In the genomic region with DNA sequence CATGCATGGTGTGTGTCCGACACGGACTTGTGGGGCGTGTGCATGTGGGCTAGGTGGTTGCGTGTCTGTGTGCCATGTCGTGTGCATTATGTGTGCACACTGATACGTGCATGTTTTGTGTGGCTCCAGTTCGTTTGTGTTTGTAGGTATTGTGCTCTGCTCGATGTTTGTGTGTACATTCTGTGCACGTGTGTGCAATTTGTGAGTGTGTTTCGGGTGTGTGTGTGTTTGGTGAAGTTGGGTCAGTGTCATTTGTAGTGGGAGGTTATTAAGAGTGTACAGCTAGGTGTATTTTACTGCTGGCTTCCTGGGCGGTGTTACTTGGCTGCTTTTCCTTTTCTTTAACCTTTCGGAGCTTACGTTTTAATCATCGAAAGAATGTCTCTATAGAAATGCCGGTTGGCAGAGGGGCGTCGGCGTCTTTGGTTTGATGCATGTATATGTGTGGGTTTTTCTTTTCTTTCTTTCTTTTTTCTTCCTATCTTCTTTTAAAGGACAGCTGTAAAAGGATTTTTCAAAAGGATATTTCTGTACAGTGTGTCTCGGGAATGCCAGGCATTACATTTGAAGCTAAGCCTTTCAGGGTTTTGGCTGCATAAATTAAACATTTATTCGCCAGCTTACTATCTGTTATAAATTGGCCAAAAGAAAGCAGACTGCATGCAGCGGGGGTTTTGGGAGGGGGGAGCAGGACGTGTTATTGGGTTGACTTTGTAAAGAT, we compare ENCODE assay signal across 8 cellular contexts. TPM values are rescaled to one million over a fixed set of nuclear protein-coding genes. Genes with fewer than 3 reads are reported as not detected.
DNase-seq lines count a peak whose midpoint lies in the region; ATAC-seq and TF ChIP-seq lines count a peak whose summit lies in the region.

No MANE protein-coding gene starts in this region.

- no peaks in the 10 kb centered on the region for H3K9me3 ChIP-seq in ES-I3 (ENCODE audit: control insufficient read depth, insufficient read depth, low read length)
- H3K9me3 ChIP-seq in prostate gland = no peaks in the 10 kb centered on the region
- no peaks in the 10 kb centered on the region for H3K9me3 ChIP-seq in SJCRH30 (replicated peaks)
- H3K9me3 ChIP-seq in naive thymus-derived CD4-positive, alpha-beta T cell (ENCODE audit: control insufficient read depth in 2 of 3, low read length in 3 of 3) = no peaks in the 10 kb centered on the region

- H3K36me3 ChIP-seq in ES-I3 (ENCODE audit: insufficient read depth, low read length) (no peaks in the 10 kb centered on the region), prostate gland (no peaks in the 10 kb centered on the region), SJCRH30 (no peaks in the 10 kb centered on the region)
- no peaks in the 10 kb centered on the region for H3K36me3 ChIP-seq in naive thymus-derived CD4-positive, alpha-beta T cell (ENCODE audit: control insufficient read depth in 2 of 3, insufficient read depth in 3 of 3, low read length in 3 of 3)

- H3K4me3 ChIP-seq in prostate gland (peak overlapping the region; percentile 57 to 63), SJCRH30 (no peak overlapping the region)
- no peak overlapping the region for H3K4me3 ChIP-seq in naive thymus-derived CD4-positive, alpha-beta T cell (ENCODE audit: low read length)

- H3K27ac Mint-ChIP-seq in naive thymus-derived CD4-positive, alpha-beta T cell = no peak overlapping the region
- no peak overlapping the region for H3K27ac Mint-ChIP-seq in naive thymus-derived CD8-positive, alpha-beta T cell

- no peaks in the 10 kb centered on the region for H3K27me3 ChIP-seq in prostate gland (replicated peaks; ENCODE audit: insufficient read depth)
- peaks cover 13% of the 10 kb centered on the region for H3K27me3 ChIP-seq in SJCRH30
- peaks cover 0 to 3% of the 10 kb centered on the region in 2 donors for H3K27me3 ChIP-seq in naive thymus-derived CD4-positive, alpha-beta T cell (ENCODE audit: control insufficient read depth in 2 of 2, insufficient read depth in 2 of 2, low read length in 2 of 2)

- peaks cover 0 to 4% (median 3%) of the 10 kb centered on the region in 5 donors for H3K36me3 Mint-ChIP-seq in naive thymus-derived CD4-positive, alpha-beta T cell
- peaks cover 0 to 6% (median 2%) of the 10 kb centered on the region in 3 donors for H3K36me3 Mint-ChIP-seq in naive thymus-derived CD8-positive, alpha-beta T cell

- DNase-seq in NCI-H82 (lab: John Stamatoyannopoulos, UW) (peak; percentile 51), germinal center (ENCODE audit: low spot score) (peak; percentile 1), prostate gland (ENCODE audit: low spot score) (no peak), KG1 (lab: John Stamatoyannopoulos, UW) (no peak), SJCRH30 (no peak)
- DNase-seq in naive thymus-derived CD4-positive, alpha-beta T cell = no peak
- DNase-seq in naive thymus-derived CD8-positive, alpha-beta T cell = no peak

- peaks cover 4 to 6% (median 5%) of the 10 kb centered on the region in 7 donors for H3K4me1 Mint-ChIP-seq in naive thymus-derived CD4-positive, alpha-beta T cell
- peaks cover 2 to 6% (median 5%) of the 10 kb centered on the region in 4 donors for H3K4me1 Mint-ChIP-seq in naive thymus-derived CD8-positive, alpha-beta T cell

- ATAC-seq in naive thymus-derived CD4-positive, alpha-beta T cell = no peak
- ATAC-seq in naive thymus-derived CD8-positive, alpha-beta T cell = no peak

- no peak for TF ChIP-seq CTCF in prostate gland (IDR thresholded peaks at IDR 0.05)

- peaks cover 0 to 16% (median 5%) of the 10 kb centered on the region in 11 donors for H3K9me3 Mint-ChIP-seq in naive thymus-derived CD4-positive, alpha-beta T cell
- peaks cover 0 to 16% (median 8%) of the 10 kb centered on the region in 9 donors for H3K9me3 Mint-ChIP-seq in naive thymus-derived CD8-positive, alpha-beta T cell

- H3K27me3 Mint-ChIP-seq in naive thymus-derived CD4-positive, alpha-beta T cell = peaks cover 17 to 29% (median 25%) of the 10 kb centered on the region in 5 donors
- peaks cover 9 to 29% (median 15%) of the 10 kb centered on the region in 5 donors for H3K27me3 Mint-ChIP-seq in naive thymus-derived CD8-positive, alpha-beta T cell

- WGBS in prostate gland = 4% methylated on average over 22 of the region's 22 CpGs

- TF ChIP-seq POLR2A in prostate gland (IDR thresholded peaks at IDR 0.05) = no peak

- H3K27ac ChIP-seq in prostate gland (peak overlapping the region; percentile 68 to 85), SJCRH30 (no peak overlapping the region)
- H3K27ac ChIP-seq in naive thymus-derived CD4-positive, alpha-beta T cell (ENCODE audit: low read depth, low read length) = no peak overlapping the region

- POLR2A ChIA-PET in naive thymus-derived CD4-positive, alpha-beta T cell (lab: Charles Lee) = no interaction called here
- POLR2A ChIA-PET in naive thymus-derived CD8-positive, alpha-beta T cell (lab: Charles Lee) = no interaction called here

- intact Hi-C loops in prostate gland (cut with DNase I) = loop anchor here (5.0 to 10.0 kb wide), 2 partner anchors 155 to 178 kb away; no protein-coding TSS in a partner anchor
- intact Hi-C loops in naive thymus-derived CD4-positive, alpha-beta T cell (cut with micrococcal nuclease) = no loop called here

- H3K4me1 ChIP-seq in ES-I3 (ENCODE audit: insufficient read depth, low read length) (peaks cover 12% of the 10 kb centered on the region; the same call in 1 of the 2 replicates), prostate gland (replicated peaks) (no peaks in the 10 kb centered on the region), SJCRH30 (no peaks in the 10 kb centered on the region)
- no peaks in the 10 kb centered on the region for H3K4me1 ChIP-seq in naive thymus-derived CD4-positive, alpha-beta T cell (ENCODE audit: control insufficient read depth in 2 of 2, insufficient read depth in 2 of 2, low read length in 2 of 2)

- H3K9ac ChIP-seq in ES-I3 (ENCODE audit: low read depth, low read length) = peak overlapping the region; percentile 62; the same call in 1 of the 2 replicates

- no peak overlapping the region for H3K4me3 Mint-ChIP-seq in naive thymus-derived CD4-positive, alpha-beta T cell
- no peak overlapping the region for H3K4me3 Mint-ChIP-seq in naive thymus-derived CD8-positive, alpha-beta T cell

- CTCF ChIA-PET in naive thymus-derived CD4-positive, alpha-beta T cell (lab: Charles Lee) = no interaction called here

RNA-seq across cellular contexts. Expression of a gene that starts 1.3 kb away (rescaled TPM):
- total RNA-seq in prostate gland = 1 to 10 TPM; 5.1 to 7.3 TPM
- total RNA-seq in SJCRH30 (2014; rRNA removed; shearing (Covaris generic)) = 0.03 TPM in 1 of 2 replicates, not detected in the other
- total RNA-seq in naive thymus-derived CD4-positive, alpha-beta T cell = not detected
- not detected for polyA plus RNA-seq in naive thymus-derived CD4-positive, alpha-beta T cell
- not detected for total RNA-seq in naive thymus-derived CD8-positive, alpha-beta T cell
- not detected for polyA plus RNA-seq in naive thymus-derived CD8-positive, alpha-beta T cell

Comparison
In these comparisons a context has a peak if more than half of its experiments do, and no peak if none do; other contexts are left out.
1. DNase-seq: peak in NCI-H82 (single experiment) and germinal center (single experiment); none in prostate gland (single experiment), KG1 (single experiment), SJCRH30 (0 of 2), naive thymus-derived CD4-positive, alpha-beta T cell (0 of 9) and naive thymus-derived CD8-positive, alpha-beta T cell (0 of 10).
2. H3K27ac ChIP-seq: peak in prostate gland (2 of 2); none in SJCRH30 (single experiment) and naive thymus-derived CD4-positive, alpha-beta T cell (single experiment).
3. H3K4me3 ChIP-seq: peak in prostate gland (2 of 2); none in SJCRH30 (single experiment) and naive thymus-derived CD4-positive, alpha-beta T cell (single experiment).